Comparison of ENCODE assay signal across 8 cellular contexts in genomic region chr11:47524200-47524874, GRCh38. TPM values are rescaled to one million over a fixed set of nuclear protein-coding genes. Genes with fewer than 3 reads are reported as not detected.
DNase-seq lines count a peak whose midpoint lies in the region; ATAC-seq lines count a peak whose summit lies in the region.

No MANE protein-coding gene starts in this region.

- ATAC-seq in HG03159 (IDR thresholded peaks at IDR 0.05; ENCODE audit: unreplicated experiment) (peak; percentile 12), GM18519 (IDR thresholded peaks at IDR 0.05; ENCODE audit: low FRiP score, unreplicated experiment) (no peak)

- no peaks in the 10 kb centered on the region for H3K27me3 Mint-ChIP-seq in activated naive CD8-positive, alpha-beta T cell

- H3K4me3 Mint-ChIP-seq in activated naive CD8-positive, alpha-beta T cell, result peak overlapping the region; percentile 72

- H3K36me3 Mint-ChIP-seq in activated naive CD8-positive, alpha-beta T cell, result peaks cover 3% of the 10 kb centered on the region

- peak overlapping the region; percentile 27 for H3K4me2 ChIP-seq in BLaER1

- H3K9me3 ChIP-seq in BLaER1, result no peaks in the 10 kb centered on the region

- H3K4me1 Mint-ChIP-seq in activated naive CD8-positive, alpha-beta T cell (ENCODE audit: low read depth), result peaks cover 69% of the 10 kb centered on the region

- peak; percentile 78 for DNase-seq in cardiac septum (ENCODE audit: low spot score)
- peak; percentile 71 for DNase-seq in putamen (ENCODE audit: low spot score)
- DNase-seq in NOMO-1 treated with dmso at 0.1 percent for 144 hours (lab: John Stamatoyannopoulos, UW; ENCODE audit: unreplicated experiment), result no peak
- DNase-seq in NOMO-1 treated with DMSO at 0.1 percent for 48 hours (lab: John Stamatoyannopoulos, UW; ENCODE audit: unreplicated experiment), result no peak

- H4K20me1 ChIP-seq in BLaER1, result peaks cover 100% of the 10 kb centered on the region

- peaks cover 48% of the 10 kb centered on the region for H3K36me3 ChIP-seq in BLaER1

- H3K4me3 ChIP-seq in BLaER1, result no peak overlapping the region

- peak overlapping the region; percentile 37 for H3K27ac ChIP-seq in BLaER1

- peak overlapping the region; percentile 73 for H3K27ac Mint-ChIP-seq in activated naive CD8-positive, alpha-beta T cell

- intact Hi-C loops in cardiac septum (cut with DNase I), result no loop called here

- peaks cover 39% of the 10 kb centered on the region for H3K4me1 ChIP-seq in BLaER1

- no peaks in the 10 kb centered on the region for H3K9me3 Mint-ChIP-seq in activated naive CD8-positive, alpha-beta T cell (ENCODE audit: low read depth)

- H3K9ac ChIP-seq in BLaER1, result peak overlapping the region; percentile 39; the same call in 1 of the 2 replicates

- no peaks in the 10 kb centered on the region for H3K27me3 ChIP-seq in BLaER1

RNA-seq across cellular contexts. Expression of gene CELF1, which starts 28.6 kb away (rescaled TPM):
- total RNA-seq in cardiac septum, result 102 TPM

RNA-seq across cellular contexts. Expression of gene PTPMT1, which starts 41.1 kb away (rescaled TPM):
- total RNA-seq in cardiac septum, result 18.7 TPM

RNA-seq across cellular contexts. Expression of gene KBTBD4, which starts 54.4 kb away (rescaled TPM):
- 14.3 TPM for total RNA-seq in cardiac septum

RNA-seq across cellular contexts. Expression of gene NDUFS3, which starts 54.5 kb away (rescaled TPM):
- 234 TPM for total RNA-seq in cardiac septum

Comparison
In these comparisons a context has a peak if more than half of its experiments do, and no peak if none do; other contexts are left out.
1. DNase-seq: peak in cardiac septum (single experiment) and putamen (single experiment); none in NOMO-1 treated with dmso at 0.1 percent for 144 hours (single experiment) and NOMO-1 treated with DMSO at 0.1 percent for 48 hours (single experiment).